In the genomic region with DNA sequence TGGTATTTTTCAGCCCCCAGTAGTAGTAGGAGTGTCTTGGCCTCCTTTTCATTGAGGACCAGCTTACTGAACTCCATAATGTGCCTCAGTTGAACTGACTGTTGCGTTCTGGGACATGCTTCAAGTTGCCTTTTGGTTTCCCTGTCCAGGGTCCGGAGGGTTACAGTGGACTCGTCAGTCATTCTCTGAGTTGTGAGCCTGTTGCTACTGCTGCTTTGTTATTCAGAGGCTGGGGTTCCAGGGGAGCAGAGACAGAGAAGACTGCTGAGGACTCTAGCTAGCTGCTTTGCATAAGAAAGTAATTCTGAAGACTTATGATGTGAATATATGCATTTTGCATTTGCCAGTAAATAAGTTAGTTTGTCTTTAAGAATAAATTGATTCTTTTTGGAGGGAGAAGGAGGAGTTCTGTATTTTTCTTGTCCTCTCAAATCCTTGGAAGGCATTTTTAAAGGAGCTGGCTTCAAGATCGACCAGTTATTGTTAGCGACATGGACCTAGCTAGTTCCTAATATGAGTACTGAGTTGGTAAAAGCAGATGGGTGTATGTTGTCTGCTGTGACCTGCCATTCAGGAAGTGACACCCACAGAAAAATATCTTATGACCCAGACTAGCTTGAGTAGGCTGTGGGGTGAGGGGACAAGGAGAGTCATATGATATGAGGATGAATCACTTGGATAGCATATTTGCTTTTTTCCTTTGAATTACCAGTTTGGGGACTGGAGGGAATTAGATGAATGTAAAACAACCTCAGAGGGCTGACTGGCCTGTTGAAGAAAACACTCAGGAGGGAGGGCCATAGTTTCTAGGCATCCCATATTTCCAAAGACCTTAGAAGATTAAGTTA, we compare ENCODE assay signal across 1 cellular context.
TF ChIP-seq lines count a peak whose summit lies in the region.

No MANE protein-coding gene starts in this region.

TF ChIP-seq in endothelial cell of umbilical vein, 7 proteins besides CTCF, POLR2A, EP300 and RAD21:
- TF ChIP-seq EZH2 (IDR thresholded peaks at IDR 0.05; ENCODE audit: borderline replicate concordance, low read depth, low read length, severe bottlenecking), result no peak
- TF ChIP-seq GATA2 (IDR thresholded peaks at IDR 0.05; ENCODE audit: insufficient read depth, insufficient read length, low read depth, low read length), result no peak
- peak; percentile 88 for TF ChIP-seq JUN (IDR thresholded peaks at IDR 0.05; ENCODE audit: borderline replicate concordance, insufficient read depth, insufficient read length, low read depth)
- TF ChIP-seq MYC (IDR thresholded peaks at IDR 0.05; ENCODE audit: low read depth, low read length), result no peak
- TF ChIP-seq, protein P1, sequence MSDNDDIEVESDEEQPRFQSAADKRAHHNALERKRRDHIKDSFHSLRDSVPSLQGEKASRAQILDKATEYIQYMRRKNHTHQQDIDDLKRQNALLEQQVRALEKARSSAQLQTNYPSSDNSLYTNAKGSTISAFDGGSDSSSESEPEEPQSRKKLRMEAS (IDR thresholded peaks at IDR 0.05; ENCODE audit: insufficient read depth, insufficient read length), result no peak
- peak; percentile 96 for TF ChIP-seq FOS (IDR thresholded peaks at IDR 0.05; ENCODE audit: borderline replicate concordance, insufficient read depth, low read length)
- TF ChIP-seq POLR2AphosphoS5 (IDR thresholded peaks at IDR 0.05; ENCODE audit: insufficient read depth, low read depth, low read length), result peak; percentile 83
TF ChIP-seq in endothelial cell of umbilical vein: peak in this region for 3.
